In genomic region chr1:6504887-6505286, GRCh38 we compare ENCODE assay signal across 25 cellular contexts. TPM values are rescaled to one million over a fixed set of nuclear protein-coding genes. Genes with fewer than 3 reads are reported as not detected.
A peak's percentile ranks its signal among the peaks of the same experiment; 100 is the strongest.
DNase-seq lines count a peak whose midpoint lies in the region; ATAC-seq, FAIRE-seq and TF ChIP-seq lines count a peak whose summit lies in the region.
"Had no signal": no experiment of that assay in that cellular context is flagged by ENCODE, and none has a peak within 500 bp of the region (broad histone marks: within the 10 kb centered on the region; RNA-seq: fewer than 3 reads in every experiment).

No MANE protein-coding gene starts in this region.

- H3K4me1 ChIP-seq in BLaER1 (peaks cover 99% of the 10 kb centered on the region), kidney (ENCODE audit: control insufficient read depth in 1 of 2, insufficient read depth in 1 of 2, low read depth in 1 of 2, low read length in 2 of 2) (peaks cover 6 to 11% of the 10 kb centered on the region in 2 donors), trophoblast cell (ENCODE audit: control insufficient read depth in 1 of 2, insufficient read depth in 2 of 2, low read length in 2 of 2) (peaks cover 16 to 18% of the 10 kb centered on the region in 2 experiments)

- intact Hi-C loops in kidney (cut with DNase I) = no loop called here

- H3K4me1 Mint-ChIP-seq in chondrocyte (ENCODE audit: low read depth) = peaks cover 32% of the 10 kb centered on the region
- H3K4me1 Mint-ChIP-seq: CD4-positive, CD25-positive, alpha-beta regulatory T cell; CD8-positive, alpha-beta memory T cell had no signal

- no CpG with 5 or more reads among the region's 15 CpGs for WGBS in trophoblast cell (ENCODE audit: extremely low coverage, insufficient coverage, insufficient read length)

- peak overlapping the region; percentile 34 for H4K12ac ChIP-seq in trophoblast cell (ENCODE audit: low read depth, low read length)

- H3K9me3 ChIP-seq in BLaER1 = no peaks in the 10 kb centered on the region
- no peaks in the 10 kb centered on the region for H3K9me3 ChIP-seq in kidney (ENCODE audit: control insufficient read depth in 1 of 2, low read length in 2 of 2)
- peaks cover 2% of the 10 kb centered on the region for H3K9me3 ChIP-seq in trophoblast cell (ENCODE audit: insufficient read depth, low read depth, low read length)

- H2BK120ac ChIP-seq in trophoblast cell (ENCODE audit: insufficient read depth, low read length, poor library complexity) = no peak overlapping the region

- H3K14ac ChIP-seq in trophoblast cell (ENCODE audit: low read length) = no peak overlapping the region

- peak overlapping the region; percentile 18 for H3K18ac ChIP-seq in trophoblast cell (ENCODE audit: low read length)

- peaks cover 12% of the 10 kb centered on the region for H3K79me1 ChIP-seq in trophoblast cell (ENCODE audit: low read length)

- no peak overlapping the region for H3K4me3 Mint-ChIP-seq in chondrocyte (ENCODE audit: unreplicated experiment)
- H3K4me3 Mint-ChIP-seq: CD4-positive, CD25-positive, alpha-beta regulatory T cell; CD8-positive, alpha-beta memory T cell; H9; IgD-negative memory B cell had no signal

- H2BK5ac ChIP-seq in trophoblast cell (ENCODE audit: low read depth, low read length, poor library complexity) = no peak overlapping the region

- H3K36me3 Mint-ChIP-seq in chondrocyte (ENCODE audit: low read depth) = no peaks in the 10 kb centered on the region
- H3K36me3 Mint-ChIP-seq: CD4-positive, CD25-positive, alpha-beta regulatory T cell; CD8-positive, alpha-beta memory T cell had no signal

- H3K4ac ChIP-seq in trophoblast cell (ENCODE audit: low read depth, low read length) = no peak overlapping the region

- 0 out of 2 replicates have a peak, but pooled peaks cover 5% of the 10 kb centered on the region for H4K20me1 ChIP-seq in BLaER1

- FAIRE-seq in kidney (lab: Jason Lieb, UNC) = no peak
- FAIRE-seq: GM12878, HTR-8/SVneo had no signal

- H3K23ac ChIP-seq in trophoblast cell (ENCODE audit: low read length) = no peak overlapping the region

- no peaks in the 10 kb centered on the region for H3K27me3 Mint-ChIP-seq in chondrocyte (ENCODE audit: low read depth)

- DNase-seq in chondrocyte (ENCODE audit: low spot score) = peak; percentile 87
- DNase-seq in kidney = peak; percentile 61
- no peak for DNase-seq in trophoblast cell
- DNase-seq in NCI-H2196 treated with DMSO at 0.1 percent for 48 hours (lab: John Stamatoyannopoulos, UW; ENCODE audit: unreplicated experiment) = no peak
- DNase-seq in NCI-H1436 treated with DMSO at 0.1 percent for 48 hours (lab: John Stamatoyannopoulos, UW) = no peak
- DNase-seq: 8988T; C1 segment of cervical spinal cord; CD4-positive, CD25-positive, alpha-beta regulatory T cell; CD8-positive, alpha-beta memory T cell; COR-L47; DMS 273 treated with DMSO at 0.1 percent for 48 hours; DMS53; DND-41; EL; GM23248; H9; KBM-7 had no signal

- H3K27me3 ChIP-seq in BLaER1 = 0 out of 2 replicates have a peak, but pooled peaks cover 9% of the 10 kb centered on the region
- no peaks in the 10 kb centered on the region for H3K27me3 ChIP-seq in trophoblast cell (ENCODE audit: insufficient read depth, low read length)

- no peak overlapping the region for H4K8ac ChIP-seq in trophoblast cell (ENCODE audit: low read depth, low read length)

- peak overlapping the region; percentile 25 for H4K91ac ChIP-seq in trophoblast cell (ENCODE audit: low read depth, low read length)

- no peak for ATAC-seq in HG02852 (IDR thresholded peaks at IDR 0.05; ENCODE audit: unreplicated experiment)
- ATAC-seq: GM12878 had no signal

- no peaks in the 10 kb centered on the region for H3K79me2 ChIP-seq in trophoblast cell (ENCODE audit: control insufficient read depth, insufficient read depth, low read length, poor library complexity)

- H3K4me3 ChIP-seq in BLaER1 (no peak overlapping the region), kidney (ENCODE audit: low read length in 2 of 2) (no peak overlapping the region), trophoblast cell (ENCODE audit: low read depth, low read length) (no peak overlapping the region)
- H3K4me3 ChIP-seq: GM12878, GM23248 had no signal

- H3K36me3 ChIP-seq in BLaER1 (no peaks in the 10 kb centered on the region), kidney (ENCODE audit: control insufficient read depth in 1 of 2, insufficient read depth in 2 of 2, low read length in 2 of 2) (no peaks in the 10 kb centered on the region), trophoblast cell (ENCODE audit: control insufficient read depth in 1 of 2, insufficient read depth in 2 of 2, low read length in 2 of 2) (no peaks in the 10 kb centered on the region)

- peak overlapping the region; percentile 53; the same call in 1 of the 2 replicates for H3K27ac ChIP-seq in BLaER1
- no peak overlapping the region for H3K27ac ChIP-seq in kidney (ENCODE audit: low read depth in 2 of 2, low read length in 2 of 2)
- H3K27ac ChIP-seq in trophoblast cell (ENCODE audit: low read depth, low read length) = no peak overlapping the region
- H3K27ac ChIP-seq: GM23248, HL-60 had no signal

- H2AFZ ChIP-seq in trophoblast cell (ENCODE audit: insufficient read depth, low read length, poor library complexity) = no peak overlapping the region
- H2AFZ ChIP-seq: GM23248 had no signal

- peak overlapping the region; percentile 84 for H2AK5ac ChIP-seq in trophoblast cell (ENCODE audit: low read length)

- H2BK12ac ChIP-seq in trophoblast cell (ENCODE audit: low read length) = peak overlapping the region; percentile 47

- no peak for TF ChIP-seq CTCF in chondrocyte (IDR thresholded peaks at IDR 0.05)
- TF ChIP-seq CTCF in kidney (IDR thresholded peaks at IDR 0.05; ENCODE audit: borderline replicate concordance, extremely low read depth, insufficient read depth) = no peak

- no peaks in the 10 kb centered on the region for H3K9me3 Mint-ChIP-seq in chondrocyte (ENCODE audit: low read depth)
- H3K9me3 Mint-ChIP-seq: CD4-positive, CD25-positive, alpha-beta regulatory T cell; CD8-positive, alpha-beta memory T cell; H9; IgD-negative memory B cell had no signal

- peak overlapping the region; percentile 90 for H3K4me2 ChIP-seq in BLaER1
- H3K4me2 ChIP-seq in trophoblast cell (ENCODE audit: low read length) = no peak overlapping the region

- peak overlapping the region; percentile 46; the same call in 1 of the 2 replicates for H3K9ac ChIP-seq in BLaER1
- H3K9ac ChIP-seq in kidney (ENCODE audit: low read length in 2 of 2) = no peak overlapping the region
- no peak overlapping the region for H3K9ac ChIP-seq in trophoblast cell (ENCODE audit: low read length)
- H3K9ac ChIP-seq: GM23248 had no signal

- H3K27ac Mint-ChIP-seq in chondrocyte (ENCODE audit: unreplicated experiment) = no peak overlapping the region
- H3K27ac Mint-ChIP-seq: CD8-positive, alpha-beta memory T cell; IgD-negative memory B cell had no signal

RNA-seq across cellular contexts. Expression of gene PLEKHG5, which starts 13.4 kb away (rescaled TPM):
- total RNA-seq in chondrocyte = 32.4 to 50.5 TPM (median 33.6 TPM) in 3 replicates
- total RNA-seq in kidney = 14.0 TPM
- 4.4 TPM for polyA plus RNA-seq in kidney (ENCODE audit: insufficient read depth, low read depth, low replicate concordance)
- polyA plus RNA-seq in trophoblast cell (2013) = 31.1 and 31.3 TPM in 2 replicates
- polyA plus RNA-seq: IgD-negative memory B cell had no signal

RNA-seq across cellular contexts. Expression of gene TNFRSF25, which starts 38.9 kb away (rescaled TPM):
- 20.1 to 32.4 TPM (median 21.4 TPM) in 3 replicates for total RNA-seq in chondrocyte
- 13.8 TPM for total RNA-seq in kidney
- polyA plus RNA-seq in kidney (ENCODE audit: insufficient read depth, low read depth, low replicate concordance) = 7.6 TPM
- 22.6 and 23.0 TPM in 2 replicates for polyA plus RNA-seq in trophoblast cell (2013)

RNA-seq across cellular contexts. Expression of gene NOL9, which starts 49.4 kb away (rescaled TPM):
- total RNA-seq in chondrocyte = 24.0 to 32.3 TPM (median 27.0 TPM) in 3 replicates
- 28.7 TPM for total RNA-seq in kidney
- 4.3 TPM for polyA plus RNA-seq in kidney (ENCODE audit: insufficient read depth, low read depth, low replicate concordance)
- 12.2 and 12.5 TPM in 2 replicates for polyA plus RNA-seq in trophoblast cell (2013)

RNA-seq across cellular contexts. Expression of gene TAS1R1, which starts 50.2 kb away (rescaled TPM):
- total RNA-seq in chondrocyte (not detected in 3 replicates), kidney (not detected)
- polyA plus RNA-seq in kidney (ENCODE audit: insufficient read depth, low read depth, low replicate concordance) = not detected
- not detected in 2 replicates for polyA plus RNA-seq in trophoblast cell (2013)
- total RNA-seq: A673; CD4-positive, CD25-positive, alpha-beta regulatory T cell; CD8-positive, alpha-beta memory T cell; G401; GM12878; GM23248; H9 had no signal
- polyA plus RNA-seq: CD8-positive, alpha-beta memory T cell; GM23248; IgD-negative memory B cell had no signal

Comparison
In these comparisons a context has a peak if more than half of its experiments do, and no peak if none do; other contexts are left out.
1. DNase-seq: peak in chondrocyte (single experiment) and kidney (single experiment); none in trophoblast cell (0 of 2), NCI-H2196 treated with DMSO at 0.1 percent for 48 hours (single experiment) and NCI-H1436 treated with DMSO at 0.1 percent for 48 hours (single experiment).